32 cellular contexts compared by ENCODE assay signal in genomic region chr9:121759996-121760395, GRCh38.
"Had no signal": no experiment of that assay in that cellular context is flagged by ENCODE, and none has a peak within 500 bp of the region (broad histone marks: within the 10 kb centered on the region; RNA-seq: fewer than 3 reads in every experiment).

No MANE protein-coding gene starts in this region.

- H3K27me3 Mint-ChIP-seq: naive B cell; naive thymus-derived CD8-positive, alpha-beta T cell; progenitor cell of endocrine pancreas; stimulated activated memory B cell treated with anti-CD40 and anti-IgM and Interleukin-4, amounts not matched to agents 10 μg/mL and 1 μg/mL and 100 μg/mL, for 72 hours; stimulated activated naive CD8-positive, alpha-beta T cell treated with anti-CD3 and anti-CD28 coated beads, Interleukin-15, amount 100 ng/mL, for 72 hours; type B pancreatic cell had no signal

- H3K9ac ChIP-seq: neural progenitor cell, parathyroid adenoma had no signal

- H3K4me1 Mint-ChIP-seq: naive B cell; naive thymus-derived CD8-positive, alpha-beta T cell; stimulated activated memory B cell treated with anti-CD40 and anti-IgM and Interleukin-4, amounts not matched to agents 10 μg/mL and 1 μg/mL and 100 μg/mL, for 72 hours; stimulated activated naive CD8-positive, alpha-beta T cell treated with anti-CD3 and anti-CD28 coated beads, Interleukin-15, amount 100 ng/mL, for 72 hours had no signal

- H3K4me2 ChIP-seq: neural progenitor cell had no signal

- ATAC-seq: naive thymus-derived CD8-positive, alpha-beta T cell; natural killer cell treated with Interleukin-12 subunit alpha and Interleukin-12 subunit beta and Interleukin-15 and Interleukin-18, amount 100 ng/mL, for 72 hours; psoas muscle; right lobe of liver; stimulated activated memory B cell treated with anti-CD40 and anti-IgM and Interleukin-4, amounts not matched to agents 10 μg/mL and 1 μg/mL and 100 μg/mL, for 72 hours; stimulated activated naive CD8-positive, alpha-beta T cell treated with anti-CD3 and anti-CD28 coated beads, Interleukin-15, amount 100 ng/mL, for 72 hours; stimulated activated naive CD8-positive, alpha-beta T cell treated with anti-CD3 and anti-CD28 coated beads, Interleukin-15, Interleukin-2, amounts not matched to agents 100 U/mL and 50 U/mL, for 24 hours had no signal

- H2AFZ ChIP-seq: neural progenitor cell, parathyroid adenoma had no signal

- H3K4me3 Mint-ChIP-seq: naive thymus-derived CD8-positive, alpha-beta T cell; natural killer cell treated with Interleukin-12 subunit alpha and Interleukin-12 subunit beta and Interleukin-15 and Interleukin-18, amount 100 ng/mL, for 72 hours; neural progenitor cell; stimulated activated memory B cell treated with anti-CD40 and anti-IgM and Interleukin-4, amounts not matched to agents 10 μg/mL and 1 μg/mL and 100 μg/mL, for 72 hours; stimulated activated naive CD8-positive, alpha-beta T cell treated with anti-CD3 and anti-CD28 coated beads, Interleukin-15, amount 100 ng/mL, for 72 hours; type B pancreatic cell had no signal

- H3K4me3 ChIP-seq: neural progenitor cell, ovary, psoas muscle, right atrium auricular region, right lobe of liver, sigmoid colon, spleen, suprapubic skin, testis, tibial artery, transverse colon, vagina had no signal

- H3K9me3 Mint-ChIP-seq: naive B cell; naive thymus-derived CD8-positive, alpha-beta T cell; natural killer cell treated with Interleukin-12 subunit alpha and Interleukin-12 subunit beta and Interleukin-15 and Interleukin-18, amount 100 ng/mL, for 72 hours; neural progenitor cell; stimulated activated memory B cell treated with anti-CD40 and anti-IgM and Interleukin-4, amounts not matched to agents 10 μg/mL and 1 μg/mL and 100 μg/mL, for 72 hours; stimulated activated naive CD8-positive, alpha-beta T cell treated with anti-CD3 and anti-CD28 coated beads, Interleukin-15, amount 100 ng/mL, for 72 hours; type B pancreatic cell had no signal

- H3K36me3 ChIP-seq: neural progenitor cell, ovary had no signal

- H3K27me3 ChIP-seq: neural progenitor cell, ovary, right atrium auricular region, right lobe of liver, sigmoid colon, spleen, suprapubic skin, testis, tibial artery, transverse colon, vagina had no signal

- FAIRE-seq: small intestine, urothelium cell line had no signal

- H3K27ac ChIP-seq: neural progenitor cell, ovary, parathyroid adenoma, psoas muscle, right atrium auricular region, right lobe of liver, sigmoid colon, suprapubic skin, testis, tibial artery, transverse colon, vagina had no signal

- H3K4me1 ChIP-seq: parathyroid adenoma had no signal

- H3K27ac Mint-ChIP-seq: naive thymus-derived CD8-positive, alpha-beta T cell; natural killer cell treated with Interleukin-12 subunit alpha and Interleukin-12 subunit beta and Interleukin-15 and Interleukin-18, amount 100 ng/mL, for 72 hours; neural progenitor cell; stimulated activated memory B cell treated with anti-CD40 and anti-IgM and Interleukin-4, amounts not matched to agents 10 μg/mL and 1 μg/mL and 100 μg/mL, for 72 hours; stimulated activated naive CD8-positive, alpha-beta T cell treated with anti-CD3 and anti-CD28 coated beads, Interleukin-15, amount 100 ng/mL, for 72 hours; type B pancreatic cell had no signal

- H3K9me3 ChIP-seq: ovary, psoas muscle, right atrium auricular region, right lobe of liver, sigmoid colon, spleen, suprapubic skin, testis, tibial artery, transverse colon, vagina had no signal

- H3K79me2 ChIP-seq: parathyroid adenoma had no signal

- H3K36me3 Mint-ChIP-seq: naive B cell; naive thymus-derived CD8-positive, alpha-beta T cell; natural killer cell treated with Interleukin-12 subunit alpha and Interleukin-12 subunit beta and Interleukin-15 and Interleukin-18, amount 100 ng/mL, for 72 hours; stimulated activated memory B cell treated with anti-CD40 and anti-IgM and Interleukin-4, amounts not matched to agents 10 μg/mL and 1 μg/mL and 100 μg/mL, for 72 hours had no signal

- DNase-seq: naive B cell; naive thymus-derived CD8-positive, alpha-beta T cell; occipital lobe; ovary; posterior cingulate gyrus; psoas muscle; right lobe of liver; sigmoid colon; small intestine; spleen; stimulated activated CD4-positive, alpha-beta T cell treated with anti-CD3 and anti-CD28 coated beads, Interleukin-12 subunit alpha, Interleukin-12 subunit beta, amount 100 ng/mL, for 4 hours; stimulated activated CD4-positive, alpha-beta T cell treated with anti-CD3 and anti-CD28 coated beads, Interleukin-1b, Interleukin-23, amount 100 ng/mL, for 48 hours; stimulated activated CD4-positive, alpha-beta T cell treated with anti-CD3 and anti-CD28 coated beads, Interleukin-4, amount 100 ng/mL, for 1 hour; stimulated activated CD4-positive, alpha-beta T cell treated with anti-CD3 and anti-CD28 coated beads, Interleukin-4, amount 100 ng/mL, for 4 hours; stimulated activated CD8-positive, alpha-beta memory T cell treated with anti-CD3 and anti-CD28 coated beads, Interleukin-4, amount 100 ng/mL, for 48 hours; stimulated activated naive CD4-positive, alpha-beta T cell; stimulated activated naive CD8-positive, alpha-beta T cell treated with anti-CD3 and anti-CD28 coated beads, Interleukin-15, amount 100 ng/mL, for 72 hours; stimulated activated naive CD8-positive, alpha-beta T cell treated with anti-CD3 and anti-CD28 coated beads, Interleukin-15, Interleukin-2, amounts not matched to agents 100 U/mL and 50 U/mL, for 24 hours; substantia nigra; testis; tibial artery; transverse colon had no signal
